ENCODE assay signal across 9 cellular contexts in genomic region chr9:37300620-37301368, GRCh38.
DNase-seq lines count a peak whose midpoint lies in the region; ATAC-seq and TF ChIP-seq lines count a peak whose summit lies in the region.
"Had no signal": no experiment of that assay in that cellular context is flagged by ENCODE, and none has a peak within 500 bp of the region (broad histone marks: within the 10 kb centered on the region; RNA-seq: fewer than 3 reads in every experiment).

No MANE protein-coding gene starts in this region.

- no peaks in the 10 kb centered on the region for H3K27me3 Mint-ChIP-seq in naive thymus-derived CD4-positive, alpha-beta T cell
- H3K27me3 Mint-ChIP-seq in CD8-positive, alpha-beta memory T cell: no peaks in the 10 kb centered on the region

- H3K9me3 ChIP-seq in naive thymus-derived CD4-positive, alpha-beta T cell (ENCODE audit: control insufficient read depth in 2 of 3, low read length in 3 of 3): no peaks in the 10 kb centered on the region
- H3K9me3 ChIP-seq in CD8-positive, alpha-beta memory T cell (ENCODE audit: low read length): no peaks in the 10 kb centered on the region
- H3K9me3 ChIP-seq in lower lobe of right lung: no peaks in the 10 kb centered on the region

- ATAC-seq in HG03196 (IDR thresholded peaks at IDR 0.05; ENCODE audit: unreplicated experiment): peak; percentile 37
- peak in 1 of 2 donors; percentile 47 for ATAC-seq in activated naive CD4-positive, alpha-beta T cell treated with anti-CD3 and anti-CD28 coated beads, Interleukin-2, amount 50 U/mL, for 72 hours
- no peak for ATAC-seq in naive thymus-derived CD4-positive, alpha-beta T cell
- no peak for ATAC-seq in lower lobe of right lung

- peaks cover 25 to 37% of the 10 kb centered on the region in 2 donors for H3K4me1 ChIP-seq in naive thymus-derived CD4-positive, alpha-beta T cell (ENCODE audit: control insufficient read depth in 2 of 2, insufficient read depth in 2 of 2, low read length in 2 of 2)
- peaks cover 39% of the 10 kb centered on the region for H3K4me1 ChIP-seq in CD8-positive, alpha-beta memory T cell (ENCODE audit: insufficient read depth, low read length)
- H3K4me1 ChIP-seq in lower lobe of right lung: no peaks in the 10 kb centered on the region

- H3K4me1 Mint-ChIP-seq in naive thymus-derived CD4-positive, alpha-beta T cell: peaks cover 33 to 79% (median 67%) of the 10 kb centered on the region in 7 donors
- H3K4me1 Mint-ChIP-seq in CD8-positive, alpha-beta memory T cell: peaks cover 70 to 90% (median 87%) of the 10 kb centered on the region in 3 donors

- H3K4me3 Mint-ChIP-seq in naive thymus-derived CD4-positive, alpha-beta T cell: peak overlapping the region in 6 of 10 donors; percentile 32 to 74 (median 56)
- H3K4me3 Mint-ChIP-seq in CD8-positive, alpha-beta memory T cell: peak overlapping the region in 3 of 7 donors; percentile 26 to 69 (median 59)

- no peak overlapping the region for H3K27ac ChIP-seq in naive thymus-derived CD4-positive, alpha-beta T cell (ENCODE audit: low read depth, low read length)
- no peak overlapping the region for H3K27ac ChIP-seq in CD8-positive, alpha-beta memory T cell (ENCODE audit: low read depth, low read length)
- no peak overlapping the region for H3K27ac ChIP-seq in lower lobe of right lung

- no peak overlapping the region for H3K4me3 ChIP-seq in naive thymus-derived CD4-positive, alpha-beta T cell (ENCODE audit: low read length)
- no peak overlapping the region for H3K4me3 ChIP-seq in CD8-positive, alpha-beta memory T cell (ENCODE audit: low read length)
- no peak overlapping the region for H3K4me3 ChIP-seq in lower lobe of right lung

- no peaks in the 10 kb centered on the region for H3K27me3 ChIP-seq in naive thymus-derived CD4-positive, alpha-beta T cell (ENCODE audit: control insufficient read depth in 2 of 2, insufficient read depth in 2 of 2, low read length in 2 of 2)
- H3K27me3 ChIP-seq in CD8-positive, alpha-beta memory T cell (ENCODE audit: insufficient read depth, low read length, poor library complexity, severe bottlenecking): no peaks in the 10 kb centered on the region
- H3K27me3 ChIP-seq in lower lobe of right lung (ENCODE audit: low read depth): no peaks in the 10 kb centered on the region

- POLR2A ChIA-PET in naive thymus-derived CD4-positive, alpha-beta T cell (lab: Charles Lee): interaction anchor here (0.6 kb wide), 1 partner anchor 181 kb away, joined by 3 read pairs; the partner anchor contains the start of gene ZCCHC7
- POLR2A ChIA-PET in CD8-positive, alpha-beta memory T cell (lab: Charles Lee): no interaction called here

- no peaks in the 10 kb centered on the region for H3K9me3 Mint-ChIP-seq in activated naive CD4-positive, alpha-beta T cell treated with anti-CD3 and anti-CD28 coated beads, Interleukin-2, amount 50 U/mL, for 72 hours
- peaks cover 0 to 3% (median 0%) of the 10 kb centered on the region in 11 donors for H3K9me3 Mint-ChIP-seq in naive thymus-derived CD4-positive, alpha-beta T cell
- no peaks in the 10 kb centered on the region for H3K9me3 Mint-ChIP-seq in CD8-positive, alpha-beta memory T cell

- H3K27ac Mint-ChIP-seq in activated naive CD4-positive, alpha-beta T cell treated with anti-CD3 and anti-CD28 coated beads, Interleukin-2, amount 50 U/mL, for 72 hours: peak overlapping the region; percentile 88 to 93
- H3K27ac Mint-ChIP-seq in naive thymus-derived CD4-positive, alpha-beta T cell: peak overlapping the region in 5 of 9 donors; percentile 23 to 89 (median 71)
- H3K27ac Mint-ChIP-seq in CD8-positive, alpha-beta memory T cell: peak overlapping the region in 1 of 8 donors; percentile 16

- intact Hi-C loops in naive thymus-derived CD4-positive, alpha-beta T cell (cut with micrococcal nuclease): loop anchor here (5.0 to 10.0 kb wide), 5 partner anchors 106 to 263 kb away; partner anchors contain the start of gene ZCCHC7 (in 1 of the 2)
- intact Hi-C loops in lower lobe of right lung (cut with DNase I): no loop called here

- H3K36me3 ChIP-seq in naive thymus-derived CD4-positive, alpha-beta T cell (ENCODE audit: control insufficient read depth in 2 of 3, insufficient read depth in 3 of 3, low read length in 3 of 3): peaks cover 0 to 20% (median 0%) of the 10 kb centered on the region in 3 experiments
- H3K36me3 ChIP-seq in CD8-positive, alpha-beta memory T cell (ENCODE audit: insufficient read depth, low read length): no peaks in the 10 kb centered on the region
- H3K36me3 ChIP-seq in lower lobe of right lung: peaks cover 21% of the 10 kb centered on the region

- H3K36me3 Mint-ChIP-seq in activated naive CD4-positive, alpha-beta T cell treated with anti-CD3 and anti-CD28 coated beads, Interleukin-2, amount 50 U/mL, for 72 hours: peaks cover 7 to 17% of the 10 kb centered on the region in 2 donors
- H3K36me3 Mint-ChIP-seq in naive thymus-derived CD4-positive, alpha-beta T cell: peaks cover 0 to 43% (median 33%) of the 10 kb centered on the region in 5 donors
- H3K36me3 Mint-ChIP-seq in CD8-positive, alpha-beta memory T cell: peaks cover 4 to 18% (median 5%) of the 10 kb centered on the region in 3 donors

- CTCF ChIA-PET in naive thymus-derived CD4-positive, alpha-beta T cell (lab: Charles Lee): interaction anchor here (0.6 to 1.3 kb wide), 2 partner anchors 15 to 32 kb away, joined by 3 to 5 read pairs; no protein-coding TSS in a partner anchor
- CTCF ChIA-PET in CD8-positive, alpha-beta memory T cell (lab: Charles Lee): interaction anchor here (1.0 to 1.5 kb wide), 2 partner anchors 29 to 427 kb away, joined by 3 read pairs; no protein-coding TSS in a partner anchor

- DNase-seq in GM10266 (ENCODE audit: extremely low spot score) (peak; percentile 14), OCI-M2 (lab: John Stamatoyannopoulos, UW; ENCODE audit: unreplicated experiment) (no peak), lower lobe of right lung (no peak)
- DNase-seq in activated naive CD4-positive, alpha-beta T cell treated with anti-CD3 and anti-CD28 coated beads, Interleukin-2, amount 50 U/mL, for 72 hours (ENCODE audit: low spot score in 2 of 2): no peak
- DNase-seq in naive thymus-derived CD4-positive, alpha-beta T cell: no peak
- DNase-seq in stimulated activated CD4-positive, alpha-beta T cell treated with anti-CD3 and anti-CD28 coated beads, Interleukin-4, amount 100 ng/mL, for 24 hours: no peak
- no peak for DNase-seq in CD8-positive, alpha-beta memory T cell
- DNase-seq: stimulated activated CD4-positive, alpha-beta T cell treated with anti-CD3 and anti-CD28 coated beads, Interleukin-12 subunit alpha, Interleukin-12 subunit beta, amount 100 ng/mL, for 4 hours had no signal

- TF ChIP-seq CTCF in GM10266 (IDR thresholded peaks at IDR 0.05; ENCODE audit: control insufficient read depth, insufficient read depth, low read depth, missing control alignments) (no peak), lower lobe of right lung (IDR thresholded peaks at IDR 0.05) (no peak)
